In the genomic region with DNA sequence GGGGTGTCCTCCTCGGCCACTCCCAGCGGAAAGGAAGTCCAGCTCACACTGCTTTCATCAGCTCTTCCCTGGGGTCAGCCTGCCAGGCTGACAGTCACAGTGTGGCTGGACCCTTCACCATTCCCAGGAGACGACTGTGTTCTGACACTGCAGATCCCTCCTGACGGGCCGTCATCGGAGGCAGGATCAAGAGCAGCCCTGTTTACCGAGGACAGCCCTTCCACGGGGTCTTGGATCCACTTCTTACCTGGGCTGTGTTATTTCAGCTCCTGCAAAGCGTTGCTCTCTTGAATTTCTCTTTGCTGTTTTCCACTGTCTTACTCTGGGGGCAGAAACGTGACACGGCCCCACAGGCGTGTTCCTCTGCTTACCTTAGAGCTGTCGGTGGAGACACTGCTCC, we compare ENCODE assay signal across 14 cellular contexts.
A peak's percentile ranks its signal among the peaks of the same experiment; 100 is the strongest.
DNase-seq lines count a peak whose midpoint lies in the region; ATAC-seq and TF ChIP-seq lines count a peak whose summit lies in the region.
"Had no signal": no experiment of that assay in that cellular context is flagged by ENCODE, and none has a peak within 500 bp of the region (broad histone marks: within the 10 kb centered on the region; RNA-seq: fewer than 3 reads in every experiment).

No MANE protein-coding gene starts in this region.

- peak; percentile 16 for ATAC-seq in Right ventricle myocardium inferior
- ATAC-seq in heart left ventricle: no peak
- ATAC-seq in left lobe of liver: no peak
- no peak for ATAC-seq in activated CD8-positive, alpha-beta T cell treated with anti-CD3 and anti-CD28 coated beads for 36 hours
- no peak for ATAC-seq in gastrocnemius medialis
- ATAC-seq: CD8-positive, alpha-beta T cell; GM23338; HCT116 had no signal

- no peak overlapping the region for H3K27ac ChIP-seq in heart left ventricle
- no peak overlapping the region for H3K27ac ChIP-seq in spleen
- no peak overlapping the region for H3K27ac ChIP-seq in gastrocnemius medialis
- H3K27ac ChIP-seq: BLaER1 treated with 17β-estradiol and CSF1 and Interleukin-3, amounts not matched to agents 10 nM and 100 nM; HL-60 had no signal

- WGBS in heart left ventricle, 4 donors: 72 to 83% (median 75%) methylated on average over 13 of the region's 13 CpGs
- 82 to 84% (median 83%) methylated on average over 11 to 13 of the region's 13 CpGs for WGBS in spleen, 5 donors

- CTCF ChIA-PET in activated CD8-positive, alpha-beta T cell treated with anti-CD3 and anti-CD28 coated beads for 36 hours (lab: Charles Lee): no interaction called here

- H3K4me1 ChIP-seq in heart left ventricle (no peaks in the 10 kb centered on the region), spleen (no peaks in the 10 kb centered on the region), gastrocnemius medialis (no peaks in the 10 kb centered on the region)
- H3K4me1 ChIP-seq: Caco-2 had no signal

- H3K27me3 ChIP-seq in heart left ventricle (peaks cover 0 to 30% (median 3%) of the 10 kb centered on the region in 9 donors), spleen (replicated peaks in 1 of 7) (peaks cover 0 to 32% (median 0%) of the 10 kb centered on the region in 7 donors), gastrocnemius medialis (no peaks in the 10 kb centered on the region)
- H3K27me3 ChIP-seq: BLaER1 treated with 17β-estradiol and CSF1 and Interleukin-3, amounts not matched to agents 10 nM and 100 nM had no signal

- in situ Hi-C loops in gastrocnemius medialis (cut with MboI; ENCODE audit: low sequenced_read_pairs in 4 of 4): no loop called here

- H3K9me3 Mint-ChIP-seq in activated CD8-positive, alpha-beta T cell treated with anti-CD3 and anti-CD28 coated beads for 36 hours: no peaks in the 10 kb centered on the region
- H3K9me3 Mint-ChIP-seq: CD8-positive, alpha-beta T cell; GM23338 had no signal

- no peaks in the 10 kb centered on the region for H3K36me3 ChIP-seq in heart left ventricle
- H3K36me3 ChIP-seq in spleen: no peaks in the 10 kb centered on the region
- no peaks in the 10 kb centered on the region for H3K36me3 ChIP-seq in gastrocnemius medialis
- H3K36me3 ChIP-seq: BLaER1 treated with 17β-estradiol and CSF1 and Interleukin-3, amounts not matched to agents 10 nM and 100 nM had no signal

- H3K36me3 Mint-ChIP-seq in activated CD8-positive, alpha-beta T cell treated with anti-CD3 and anti-CD28 coated beads for 36 hours (ENCODE audit: low read depth): no peaks in the 10 kb centered on the region
- H3K36me3 Mint-ChIP-seq: CD8-positive, alpha-beta T cell had no signal

- no peak for TF ChIP-seq CTCF in heart left ventricle (IDR thresholded peaks at IDR 0.05)
- no peak for TF ChIP-seq CTCF in spleen (IDR thresholded peaks at IDR 0.05 in 8 of 11, conservative IDR thresholded peaks at IDR 0.05 in 3 of 11)
- TF ChIP-seq CTCF in activated CD8-positive, alpha-beta T cell treated with anti-CD3 and anti-CD28 coated beads for 36 hours (IDR thresholded peaks at IDR 0.05): no peak
- TF ChIP-seq CTCF in gastrocnemius medialis (IDR thresholded peaks at IDR 0.05 in 4 of 5, conservative IDR thresholded peaks at IDR 0.05 in 1 of 5): no peak

- intact Hi-C loops in Right ventricle myocardium inferior (cut with DNase I): no loop called here
- intact Hi-C loops in heart left ventricle (cut with DNase I): no loop called here
- intact Hi-C loops in spleen (cut with DNase I; ENCODE audit: low total_unique reads): no loop called here
- intact Hi-C loops in activated CD8-positive, alpha-beta T cell treated with anti-CD3 and anti-CD28 coated beads for 36 hours (cut with micrococcal nuclease): no loop called here
- intact Hi-C loops in gastrocnemius medialis (cut with DNase I; ENCODE audit: low total_unique reads): no loop called here

- H3K4me3 ChIP-seq in heart left ventricle (no peak overlapping the region), spleen (no peak overlapping the region), gastrocnemius medialis (no peak overlapping the region)
- H3K4me3 ChIP-seq: BLaER1 treated with 17β-estradiol and CSF1 and Interleukin-3, amounts not matched to agents 10 nM and 100 nM; GM23338 had no signal

- POLR2A ChIA-PET in activated CD8-positive, alpha-beta T cell treated with anti-CD3 and anti-CD28 coated beads for 36 hours (lab: Charles Lee): no interaction called here

- TF ChIP-seq POLR2A in heart left ventricle (IDR thresholded peaks at IDR 0.05) (no peak), spleen (IDR thresholded peaks at IDR 0.05) (no peak), gastrocnemius medialis (IDR thresholded peaks at IDR 0.05) (no peak)

- H3K9me3 ChIP-seq in heart left ventricle: no peaks in the 10 kb centered on the region
- H3K9me3 ChIP-seq in spleen: no peaks in the 10 kb centered on the region
- no peaks in the 10 kb centered on the region for H3K9me3 ChIP-seq in gastrocnemius medialis
- H3K9me3 ChIP-seq: BLaER1 treated with 17β-estradiol and CSF1 and Interleukin-3, amounts not matched to agents 10 nM and 100 nM; Caco-2 had no signal

- DNase-seq in Right ventricle myocardium inferior (ENCODE audit: missing footprints) (no peak), heart left ventricle (no peak), left lobe of liver (ENCODE audit: low spot score) (peak; percentile 24), spleen (peak; percentile 49), gastrocnemius medialis (no peak)
- DNase-seq in activated CD8-positive, alpha-beta T cell treated with anti-CD3 and anti-CD28 coated beads for 36 hours: no peak
- DNase-seq: Caco-2; CD8-positive, alpha-beta T cell; HFFc6 had no signal

- H3K27ac Mint-ChIP-seq in activated CD8-positive, alpha-beta T cell treated with anti-CD3 and anti-CD28 coated beads for 36 hours: no peak overlapping the region
- H3K27ac Mint-ChIP-seq: B cell; CD8-positive, alpha-beta T cell; GM23338; HFFc6 had no signal

- H3K4me3 Mint-ChIP-seq in activated CD8-positive, alpha-beta T cell treated with anti-CD3 and anti-CD28 coated beads for 36 hours: no peak overlapping the region
- H3K4me3 Mint-ChIP-seq: B cell; CD8-positive, alpha-beta T cell; GM23338; HFFc6 had no signal

- no peaks in the 10 kb centered on the region for H3K4me1 Mint-ChIP-seq in activated CD8-positive, alpha-beta T cell treated with anti-CD3 and anti-CD28 coated beads for 36 hours (ENCODE audit: low read depth)
- H3K4me1 Mint-ChIP-seq: B cell had no signal

- H3K27me3 Mint-ChIP-seq in activated CD8-positive, alpha-beta T cell treated with anti-CD3 and anti-CD28 coated beads for 36 hours: peaks cover 3% of the 10 kb centered on the region
- H3K27me3 Mint-ChIP-seq: B cell had no signal

Comparison
In these comparisons a context has a peak if more than half of its experiments do, and no peak if none do; other contexts are left out.
1. DNase-seq: peak in left lobe of liver (single experiment) and spleen (single experiment); none in Right ventricle myocardium inferior (single experiment), heart left ventricle (0 of 5), activated CD8-positive, alpha-beta T cell treated with anti-CD3 and anti-CD28 coated beads for 36 hours (single experiment) and gastrocnemius medialis (0 of 2).